In the genomic region with DNA sequence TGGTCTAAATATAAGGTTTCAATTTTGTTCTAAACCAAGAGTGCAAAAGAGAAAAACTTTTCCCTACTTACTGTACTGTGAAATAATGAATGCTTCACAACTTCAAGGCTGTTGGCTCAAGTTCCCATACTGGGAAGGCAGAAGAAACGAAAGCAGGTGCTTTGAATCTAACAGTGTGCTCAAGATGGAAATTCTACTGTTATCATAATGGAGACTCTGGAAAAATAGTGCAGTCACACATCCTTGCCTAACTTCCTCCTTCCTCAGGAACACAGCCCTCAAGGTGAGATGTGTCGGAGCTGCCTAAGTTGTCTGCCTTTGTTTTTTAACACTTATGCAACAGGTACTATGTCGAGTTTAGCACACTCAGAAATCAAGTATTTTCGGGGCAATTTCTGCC, we compare ENCODE assay signal across 26 cellular contexts.
"Had no signal": no experiment of that assay in that cellular context is flagged by ENCODE, and none has a peak within 500 bp of the region (broad histone marks: within the 10 kb centered on the region; RNA-seq: fewer than 3 reads in every experiment).

No MANE protein-coding gene starts in this region.

- H3K4me3 ChIP-seq: lung, neural progenitor cell, sigmoid colon, spleen, suprapubic skin, thoracic aorta, tibial artery, upper lobe of right lung had no signal

- H3K27me3 ChIP-seq: neural progenitor cell, neutrophil, sigmoid colon, suprapubic skin, tibial artery, upper lobe of right lung had no signal

- DNase-seq: hippocampal formation; kidney glomerular epithelial cell; left cardiac atrium; mesendoderm; naive B cell; natural killer cell; nephron progenitor cell; occipital lobe; right cardiac atrium; sigmoid colon; small intestine; spleen; stimulated activated CD4-positive, alpha-beta T cell treated with anti-CD3 and anti-CD28 coated beads, Interleukin-4, amount 100 ng/mL, for 24 hours; stimulated activated naive CD4-positive, alpha-beta T cell; tibial artery; trophoblast cell; upper lobe of right lung had no signal

- H3K36me3 ChIP-seq: neural progenitor cell, neutrophil, sigmoid colon, spleen, suprapubic skin, thoracic aorta, tibial artery, upper lobe of right lung had no signal

- H3K4me1 ChIP-seq: neural progenitor cell, spleen, suprapubic skin, tibial artery, upper lobe of right lung had no signal

- H3K9me3 ChIP-seq: neutrophil, sigmoid colon, spleen, suprapubic skin, thoracic aorta, tibial artery, upper lobe of right lung had no signal

- FAIRE-seq: keratinocyte, small intestine, urothelium cell line had no signal

- ATAC-seq: left lobe of liver; natural killer cell; stimulated activated effector memory CD8-positive, alpha-beta T cell treated with anti-CD3 and anti-CD28 coated beads, Interleukin-12 subunit alpha, Interleukin-12 subunit beta, amount 100 ng/mL, for 72 hours; upper lobe of right lung had no signal

- H3K27ac ChIP-seq: neural progenitor cell, neutrophil, sigmoid colon, spleen, suprapubic skin, thoracic aorta, tibial artery, upper lobe of right lung had no signal
